1 cellular context compared by ENCODE assay signal in genomic region chr14:33908540-33909223, GRCh38.
TF ChIP-seq lines count a peak whose summit lies in the region.

No MANE protein-coding gene starts in this region.

TF ChIP-seq in SK-N-SH, 30 proteins besides CTCF, POLR2A, EP300 and RAD21 (continued from another document):
- TF ChIP-seq, protein P1, sequence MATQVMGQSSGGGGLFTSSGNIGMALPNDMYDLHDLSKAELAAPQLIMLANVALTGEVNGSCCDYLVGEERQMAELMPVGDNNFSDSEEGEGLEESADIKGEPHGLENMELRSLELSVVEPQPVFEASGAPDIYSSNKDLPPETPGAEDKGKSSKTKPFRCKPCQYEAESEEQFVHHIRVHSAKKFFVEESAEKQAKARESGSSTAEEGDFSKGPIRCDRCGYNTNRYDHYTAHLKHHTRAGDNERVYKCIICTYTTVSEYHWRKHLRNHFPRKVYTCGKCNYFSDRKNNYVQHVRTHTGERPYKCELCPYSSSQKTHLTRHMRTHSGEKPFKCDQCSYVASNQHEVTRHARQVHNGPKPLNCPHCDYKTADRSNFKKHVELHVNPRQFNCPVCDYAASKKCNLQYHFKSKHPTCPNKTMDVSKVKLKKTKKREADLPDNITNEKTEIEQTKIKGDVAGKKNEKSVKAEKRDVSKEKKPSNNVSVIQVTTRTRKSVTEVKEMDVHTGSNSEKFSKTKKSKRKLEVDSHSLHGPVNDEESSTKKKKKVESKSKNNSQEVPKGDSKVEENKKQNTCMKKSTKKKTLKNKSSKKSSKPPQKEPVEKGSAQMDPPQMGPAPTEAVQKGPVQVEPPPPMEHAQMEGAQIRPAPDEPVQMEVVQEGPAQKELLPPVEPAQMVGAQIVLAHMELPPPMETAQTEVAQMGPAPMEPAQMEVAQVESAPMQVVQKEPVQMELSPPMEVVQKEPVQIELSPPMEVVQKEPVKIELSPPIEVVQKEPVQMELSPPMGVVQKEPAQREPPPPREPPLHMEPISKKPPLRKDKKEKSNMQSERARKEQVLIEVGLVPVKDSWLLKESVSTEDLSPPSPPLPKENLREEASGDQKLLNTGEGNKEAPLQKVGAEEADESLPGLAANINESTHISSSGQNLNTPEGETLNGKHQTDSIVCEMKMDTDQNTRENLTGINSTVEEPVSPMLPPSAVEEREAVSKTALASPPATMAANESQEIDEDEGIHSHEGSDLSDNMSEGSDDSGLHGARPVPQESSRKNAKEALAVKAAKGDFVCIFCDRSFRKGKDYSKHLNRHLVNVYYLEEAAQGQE (IDR thresholded peaks at IDR 0.05; ENCODE audit: low read depth, low read length), result no peak
- TF ChIP-seq MXI1 (IDR thresholded peaks at IDR 0.05; ENCODE audit: low read depth, low read length) (no peak), TEAD4 (IDR thresholded peaks at IDR 0.05; ENCODE audit: borderline replicate concordance, insufficient read depth) (no peak), ZBTB33 (IDR thresholded peaks at IDR 0.05; ENCODE audit: borderline replicate concordance, low read depth) (no peak), RCOR1 (IDR thresholded peaks at IDR 0.05; ENCODE audit: low read length) (no peak), SMC3 (IDR thresholded peaks at IDR 0.05; ENCODE audit: low read depth, low read length) (no peak), ELF1 (IDR thresholded peaks at IDR 0.05) (no peak), TAF1 (IDR thresholded peaks at IDR 0.05; ENCODE audit: borderline replicate concordance, low read depth, low read length) (no peak), EZH2phosphoT487 (IDR thresholded peaks at IDR 0.05; ENCODE audit: borderline replicate concordance, low read depth) (no peak)
TF ChIP-seq in SK-N-SH: peak in this region for 0.
